In the genomic region with DNA sequence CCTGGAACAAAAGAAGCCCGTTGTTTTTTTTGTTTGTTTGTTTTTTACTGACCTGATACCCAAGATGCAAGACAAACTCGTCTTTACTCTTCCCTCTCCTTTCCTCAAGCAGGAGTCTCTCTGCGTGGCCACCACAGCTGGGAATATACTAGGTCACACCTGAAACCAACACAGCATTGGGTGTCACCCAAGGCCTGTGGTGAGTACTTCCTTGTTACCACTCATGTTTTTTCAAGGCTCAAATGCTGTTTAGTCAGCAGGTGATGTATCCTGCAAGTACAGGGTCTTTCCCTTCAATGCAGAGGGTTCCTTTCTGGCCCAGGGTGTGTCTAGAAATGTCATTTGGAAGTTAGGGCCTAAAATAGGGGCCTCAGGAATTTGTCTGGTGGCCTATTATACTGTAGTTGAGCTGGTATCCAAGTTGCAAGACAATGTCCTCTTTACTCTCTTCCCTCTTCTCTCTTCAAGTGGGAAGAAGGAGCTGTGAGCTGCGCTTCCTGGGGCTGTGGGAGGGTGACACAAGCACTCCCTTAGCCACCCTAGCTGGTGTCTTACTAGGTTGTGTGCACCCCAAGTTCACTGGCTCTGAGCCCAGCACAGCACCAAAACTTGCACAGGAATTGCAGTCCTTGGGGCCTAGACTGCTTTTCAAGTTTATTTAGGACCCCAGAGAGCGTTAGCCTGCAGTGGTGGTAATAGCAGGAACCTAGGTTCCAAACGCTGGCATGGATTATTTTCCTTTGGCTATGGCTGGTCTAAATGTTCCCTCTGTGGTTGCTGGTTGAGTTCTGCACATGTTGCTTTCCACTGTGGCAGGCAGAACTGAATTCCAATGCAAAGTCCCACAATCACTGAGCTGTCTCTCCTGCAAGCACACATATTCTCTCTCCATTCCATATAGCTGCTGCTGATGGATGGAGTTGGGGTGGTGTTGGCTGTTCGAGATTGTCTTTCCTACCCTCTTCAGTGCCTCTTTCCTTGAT, we compare ENCODE assay signal across 18 cellular contexts.
DNase-seq lines count a peak whose midpoint lies in the region; ATAC-seq and TF ChIP-seq lines count a peak whose summit lies in the region.
"Had no signal": no experiment of that assay in that cellular context is flagged by ENCODE, and none has a peak within 500 bp of the region (broad histone marks: within the 10 kb centered on the region; RNA-seq: fewer than 3 reads in every experiment).

No MANE protein-coding gene starts in this region.

- H3K4me3 ChIP-seq in right cardiac atrium (ENCODE audit: low read length): no peak overlapping the region
- H3K4me3 ChIP-seq: adrenal gland, spleen, vagina had no signal

- H3K27me3 ChIP-seq in right cardiac atrium (ENCODE audit: control insufficient read depth, insufficient read depth): no peaks in the 10 kb centered on the region
- H3K27me3 ChIP-seq: adrenal gland, neutrophil, spleen, vagina had no signal

- intact Hi-C loops in right cardiac atrium (cut with DNase I): no loop called here

- peaks cover 46% of the 10 kb centered on the region for H3K4me1 Mint-ChIP-seq in HFFc6 (ENCODE audit: low read depth)

- H3K27me3 Mint-ChIP-seq in HFFc6 (ENCODE audit: insufficient read depth): peaks cover 2% of the 10 kb centered on the region; the same call in 1 of the 2 replicates

- no peak for TF ChIP-seq CTCF in HFFc6 (IDR thresholded peaks at IDR 0.05)

- no peaks in the 10 kb centered on the region for H3K9me3 ChIP-seq in right cardiac atrium (ENCODE audit: control insufficient read depth, low read length)
- H3K9me3 ChIP-seq: neutrophil, spleen, vagina had no signal

- H3K4me3 Mint-ChIP-seq in HFFc6: no peak overlapping the region

- 91% methylated on average over 7 of the region's 7 CpGs for WGBS in right cardiac atrium

- ATAC-seq in GM18498 (IDR thresholded peaks at IDR 0.05; ENCODE audit: unreplicated experiment) (peak; percentile 82), GM21390 (IDR thresholded peaks at IDR 0.05; ENCODE audit: unreplicated experiment) (peak; percentile 73), HG03095 (IDR thresholded peaks at IDR 0.05; ENCODE audit: unreplicated experiment) (peak; percentile 71), GM21737 (IDR thresholded peaks at IDR 0.05; ENCODE audit: unreplicated experiment) (no peak), right cardiac atrium (no peak)
- ATAC-seq: left cardiac atrium had no signal

- peak; percentile 27 for DNase-seq in astrocyte of the hippocampus (ENCODE audit: low read depth, low spot score)
- no peak for DNase-seq in HFFc6
- no peak for DNase-seq in right cardiac atrium
- DNase-seq in NCI-H1417 (lab: John Stamatoyannopoulos, UW): no peak
- DNase-seq: activated T-cell treated with anti-CD3 and anti-CD28 coated beads for 4 hours, adrenal gland, foreskin melanocyte, left cardiac atrium, NCI-H446, SHP77, spleen had no signal

- no peaks in the 10 kb centered on the region for H3K4me1 ChIP-seq in right cardiac atrium (ENCODE audit: control insufficient read depth, insufficient read depth, low read length)
- H3K4me1 ChIP-seq: adrenal gland, spleen, vagina had no signal

- H3K36me3 Mint-ChIP-seq in HFFc6 (ENCODE audit: low read depth): no peaks in the 10 kb centered on the region

- no peak overlapping the region for H3K27ac Mint-ChIP-seq in HFFc6

- no peak overlapping the region for H3K27ac ChIP-seq in right cardiac atrium (ENCODE audit: low read length)
- H3K27ac ChIP-seq: adrenal gland, neutrophil, spleen, vagina, VCaP had no signal

- H3K9me3 Mint-ChIP-seq in HFFc6: no peaks in the 10 kb centered on the region

Comparison
In these comparisons a context has a peak if more than half of its experiments do, and no peak if none do; other contexts are left out.
1. ATAC-seq: peak in GM18498 (single experiment), GM21390 (single experiment) and HG03095 (single experiment); none in GM21737 (single experiment) and right cardiac atrium (0 of 2).